Comparison of ENCODE assay signal across 32 cellular contexts in genomic region chr17:5701371-5701770, GRCh38.
"Had no signal": no experiment of that assay in that cellular context is flagged by ENCODE, and none has a peak within 500 bp of the region (broad histone marks: within the 10 kb centered on the region; RNA-seq: fewer than 3 reads in every experiment).

No MANE protein-coding gene starts in this region.

- H3K4me1 Mint-ChIP-seq: activated CD4-positive, alpha-beta T cell treated with anti-CD3 and anti-CD28 coated beads, Interleukin-2, amount 10 ng/mL, durations not matched to agents 24 days and 14 days; activated naive CD8-positive, alpha-beta T cell treated with anti-CD3 and anti-CD28 coated beads for 36 hours; activated T-helper 17 cell treated with anti-CD3 and anti-CD28 coated beads, Interleukin-2, amount 50 U/mL, for 72 hours had no signal

- H3K4me3 ChIP-seq: ascending aorta, cardiac muscle cell, Peyer's patch, SJSA1 had no signal

- H3K4me3 Mint-ChIP-seq: activated CD4-positive, alpha-beta T cell treated with anti-CD3 and anti-CD28 coated beads, Interleukin-2, amount 10 ng/mL, durations not matched to agents 24 days and 14 days; activated CD8-positive, alpha-beta T cell treated with anti-CD3 and anti-CD28 coated beads for 36 hours; activated naive CD8-positive, alpha-beta T cell treated with anti-CD3 and anti-CD28 coated beads for 36 hours; activated T-cell treated with anti-CD3 and anti-CD28 coated beads, Interleukin-2, amount 50 U/mL, for 72 hours; activated T-helper 17 cell treated with anti-CD3 and anti-CD28 coated beads, Interleukin-2, amount 50 U/mL, for 72 hours; T-helper 1 cell treated with Interleukin-12 subunit alpha and Interleukin-12 subunit beta and Interleukin-4 antibody, amounts not matched to agents 30 μg/mL and 1 μg/mL, for 36 hours; T-helper 2 cell treated with Interferon-gamma antibody and Interleukin-4, amounts not matched to agents 5 μg/mL and 100 μg/mL, for 36 hours had no signal

- H3K36me3 ChIP-seq: ascending aorta, cardiac muscle cell, Peyer's patch, SJSA1 had no signal

- H3K4me2 ChIP-seq: KMS-11, SK-N-SH had no signal

- DNase-seq: activated CD4-positive, alpha-beta T cell treated with anti-CD3 and anti-CD28 coated beads, Interleukin-2, amount 10 ng/mL, durations not matched to agents 24 days and 14 days; activated CD4-positive, alpha-beta T cell treated with anti-CD3 and anti-CD28 coated beads, Interleukin-2, amount 50 U/mL, for 4 hours; activated CD8-positive, alpha-beta T cell treated with anti-CD3 and anti-CD28 coated beads for 36 hours; activated effector memory CD4-positive, alpha-beta T cell treated with anti-CD3 and anti-CD28 coated beads, Interleukin-2, amount 50 U/mL, for 16 hours; activated naive CD4-positive, alpha-beta T cell; activated naive CD4-positive, alpha-beta T cell treated with anti-CD3 and anti-CD28 coated beads, Interleukin-2, amount 50 U/mL, for 16 hours; activated naive CD8-positive, alpha-beta T cell treated with anti-CD3 and anti-CD28 coated beads for 36 hours; activated T-cell treated with anti-CD3 and anti-CD28 coated beads, Interleukin-2, amount 50 U/mL, for 1 hour; activated T-cell treated with anti-CD3 and anti-CD28 coated beads, Interleukin-2, amount 50 U/mL, for 72 hours; amygdala; MM.1S; MV-4-11; NCI-H1092; NCI-H1436 treated with DMSO at 0.1 percent for 48 hours; NCI-H187; NCI-H2029 treated with DMSO at 0.1 percent for 48 hours; NCI-H2107; NCI-H2171; NCI-H446 treated with DMSO at 0.1 percent for 48 hours; NCI-H524 treated with DMSO at 0.1 percent for 48 hours; PC-3; RPMI8226; SHP77 treated with DMSO at 0.1 percent for 48 hours; SK-N-SH had no signal

- H3K9me3 ChIP-seq: ascending aorta, Peyer's patch, SJSA1, SK-N-SH had no signal

- H3K27me3 ChIP-seq: ascending aorta, cardiac muscle cell, Peyer's patch, SJSA1 had no signal

- H3K4me1 ChIP-seq: ascending aorta, Peyer's patch, SJSA1 had no signal

- H3K27ac Mint-ChIP-seq: activated CD4-positive, alpha-beta T cell treated with anti-CD3 and anti-CD28 coated beads, Interleukin-2, amount 10 ng/mL, durations not matched to agents 24 days and 14 days; activated CD8-positive, alpha-beta T cell treated with anti-CD3 and anti-CD28 coated beads for 36 hours; activated naive CD8-positive, alpha-beta T cell treated with anti-CD3 and anti-CD28 coated beads for 36 hours; activated T-cell treated with anti-CD3 and anti-CD28 coated beads, Interleukin-2, amount 50 U/mL, for 72 hours; activated T-helper 17 cell treated with anti-CD3 and anti-CD28 coated beads, Interleukin-2, amount 50 U/mL, for 72 hours; T-helper 1 cell treated with Interleukin-12 subunit alpha and Interleukin-12 subunit beta and Interleukin-4 antibody, amounts not matched to agents 30 μg/mL and 1 μg/mL, for 36 hours; T-helper 2 cell treated with Interferon-gamma antibody and Interleukin-4, amounts not matched to agents 5 μg/mL and 100 μg/mL, for 36 hours had no signal

- H3K9ac ChIP-seq: KMS-11, SK-N-SH had no signal

- H3K27ac ChIP-seq: ascending aorta, cardiac muscle cell, KMS-11, Peyer's patch, SJSA1 had no signal

- H3K9me3 Mint-ChIP-seq: activated CD4-positive, alpha-beta T cell treated with anti-CD3 and anti-CD28 coated beads, Interleukin-2, amount 10 ng/mL, durations not matched to agents 24 days and 14 days; activated naive CD8-positive, alpha-beta T cell treated with anti-CD3 and anti-CD28 coated beads for 36 hours; T-helper 1 cell treated with Interleukin-12 subunit alpha and Interleukin-12 subunit beta and Interleukin-4 antibody, amounts not matched to agents 30 μg/mL and 1 μg/mL, for 36 hours; T-helper 2 cell treated with Interferon-gamma antibody and Interleukin-4, amounts not matched to agents 5 μg/mL and 100 μg/mL, for 36 hours had no signal

- H3K36me3 Mint-ChIP-seq: activated naive CD8-positive, alpha-beta T cell treated with anti-CD3 and anti-CD28 coated beads for 36 hours had no signal
